ENCODE assay signal across 8 cellular contexts in genomic region chr17:17590141-17590735, GRCh38. TPM values are rescaled to one million over a fixed set of nuclear protein-coding genes. Genes with fewer than 3 reads are reported as not detected.
DNase-seq lines count a peak whose midpoint lies in the region; ATAC-seq and TF ChIP-seq lines count a peak whose summit lies in the region.

No MANE protein-coding gene starts in this region.

- no peak for TF ChIP-seq POLR2A in NB4 (IDR thresholded peaks at IDR 0.05; ENCODE audit: extremely low read depth, insufficient read length)

- H3K9me3 ChIP-seq in duodenal mucosa (ENCODE audit: control insufficient read depth in 1 of 2, low read length in 2 of 2), result no peaks in the 10 kb centered on the region

- H3K27me3 ChIP-seq in duodenal mucosa (ENCODE audit: control insufficient read depth in 1 of 2, insufficient read depth in 2 of 2, low read length in 2 of 2), result no peaks in the 10 kb centered on the region

- H3K4me1 Mint-ChIP-seq in Calu3 (ENCODE audit: low read depth, unreplicated experiment), result peaks cover 16% of the 10 kb centered on the region
- peaks cover 18% of the 10 kb centered on the region for H3K4me1 Mint-ChIP-seq in osteocyte (ENCODE audit: unreplicated experiment)

- CTCF ChIA-PET in Calu3 (lab: Charles Lee), result no interaction called here

- H3K4me1 ChIP-seq in duodenal mucosa (ENCODE audit: control insufficient read depth in 1 of 2, insufficient read depth in 2 of 2, low read length in 2 of 2), result peaks cover 17 to 18% of the 10 kb centered on the region in 2 donors

- H3K27me3 Mint-ChIP-seq in Calu3 (ENCODE audit: unreplicated experiment) (no peaks in the 10 kb centered on the region), osteocyte (ENCODE audit: unreplicated experiment) (no peaks in the 10 kb centered on the region)

- BruUV-seq in Calu3 (replicated peaks; lab: Mats Ljungman, UMichigan), result TSS peak; percentile 32

- no peaks in the 10 kb centered on the region for H3K9me3 Mint-ChIP-seq in Calu3 (ENCODE audit: low read depth, unreplicated experiment)
- H3K9me3 Mint-ChIP-seq in osteocyte (ENCODE audit: unreplicated experiment), result no peaks in the 10 kb centered on the region

- H3K4me3 ChIP-seq in NB4 (ENCODE audit: low read depth, low read length), result peak overlapping the region; percentile 90
- H3K4me3 ChIP-seq in duodenal mucosa (ENCODE audit: low read depth in 1 of 2, low read length in 2 of 2), result peak overlapping the region; percentile 94 to 97

- intact Hi-C loops in Calu3 (cut with micrococcal nuclease; ENCODE audit: unreplicated experiment), result no loop called here

- no peak overlapping the region for H3K27ac ChIP-seq in duodenal mucosa (ENCODE audit: low read depth, low read length)

- in situ Hi-C loops in GM13977 (cut with MboI; ENCODE audit: low pct_unique_long_range_greater_than_20kb, low sequenced_read_pairs, unreplicated experiment), result no loop called here

- peak overlapping the region; percentile 87 for H3K27ac Mint-ChIP-seq in Calu3 (ENCODE audit: unreplicated experiment)
- H3K27ac Mint-ChIP-seq in osteocyte (ENCODE audit: unreplicated experiment), result peak overlapping the region; percentile 29

- H3K36me3 ChIP-seq in duodenal mucosa (ENCODE audit: control insufficient read depth in 1 of 2, insufficient read depth in 2 of 2, low read length in 2 of 2), result no peaks in the 10 kb centered on the region

- peak overlapping the region; percentile 82 to 89 for H3K9ac ChIP-seq in duodenal mucosa (ENCODE audit: low read depth in 1 of 2, low read length in 2 of 2)

- peak overlapping the region; percentile 84 for H3K4me3 Mint-ChIP-seq in Calu3 (ENCODE audit: low read depth, unreplicated experiment)
- peak overlapping the region; percentile 86 for H3K4me3 Mint-ChIP-seq in osteocyte (ENCODE audit: unreplicated experiment)

- H3K36me3 Mint-ChIP-seq in Calu3 (ENCODE audit: insufficient read depth, unreplicated experiment) (peaks cover 23% of the 10 kb centered on the region), osteocyte (ENCODE audit: unreplicated experiment) (no peaks in the 10 kb centered on the region)

- DNase-seq in Calu3 (no peak), NB4 (ENCODE audit: low read depth) (peak; percentile 72), osteocyte (ENCODE audit: extremely low spot score, unreplicated experiment) (no peak), GM13977 (ENCODE audit: low spot score) (no peak), D341Med (ENCODE audit: low spot score) (no peak)

- ATAC-seq in HG02763 (IDR thresholded peaks at IDR 0.05; ENCODE audit: unreplicated experiment) (no peak), HG03175 (IDR thresholded peaks at IDR 0.05; ENCODE audit: unreplicated experiment) (no peak)

- TF ChIP-seq CTCF in Calu3 (IDR thresholded peaks at IDR 0.05; ENCODE audit: unreplicated experiment), result no peak
- no peak for TF ChIP-seq CTCF in NB4 (IDR thresholded peaks at IDR 0.05; ENCODE audit: low read depth, low read length)
- no peak for TF ChIP-seq CTCF in osteocyte (IDR thresholded peaks at IDR 0.05)
- TF ChIP-seq CTCF in GM13977 (IDR thresholded peaks at IDR 0.05; ENCODE audit: extremely low read depth, insufficient read depth, missing control alignments), result no peak

RNA-seq across cellular contexts. Expression of gene PEMT, which starts 1.3 kb away (rescaled TPM):
- total RNA-seq in Calu3 (2022), result 20.2 and 25.6 TPM in 2 replicates
- total RNA-seq in osteocyte, result 25.6 and 31.0 TPM in 2 replicates
